In the genomic region with DNA sequence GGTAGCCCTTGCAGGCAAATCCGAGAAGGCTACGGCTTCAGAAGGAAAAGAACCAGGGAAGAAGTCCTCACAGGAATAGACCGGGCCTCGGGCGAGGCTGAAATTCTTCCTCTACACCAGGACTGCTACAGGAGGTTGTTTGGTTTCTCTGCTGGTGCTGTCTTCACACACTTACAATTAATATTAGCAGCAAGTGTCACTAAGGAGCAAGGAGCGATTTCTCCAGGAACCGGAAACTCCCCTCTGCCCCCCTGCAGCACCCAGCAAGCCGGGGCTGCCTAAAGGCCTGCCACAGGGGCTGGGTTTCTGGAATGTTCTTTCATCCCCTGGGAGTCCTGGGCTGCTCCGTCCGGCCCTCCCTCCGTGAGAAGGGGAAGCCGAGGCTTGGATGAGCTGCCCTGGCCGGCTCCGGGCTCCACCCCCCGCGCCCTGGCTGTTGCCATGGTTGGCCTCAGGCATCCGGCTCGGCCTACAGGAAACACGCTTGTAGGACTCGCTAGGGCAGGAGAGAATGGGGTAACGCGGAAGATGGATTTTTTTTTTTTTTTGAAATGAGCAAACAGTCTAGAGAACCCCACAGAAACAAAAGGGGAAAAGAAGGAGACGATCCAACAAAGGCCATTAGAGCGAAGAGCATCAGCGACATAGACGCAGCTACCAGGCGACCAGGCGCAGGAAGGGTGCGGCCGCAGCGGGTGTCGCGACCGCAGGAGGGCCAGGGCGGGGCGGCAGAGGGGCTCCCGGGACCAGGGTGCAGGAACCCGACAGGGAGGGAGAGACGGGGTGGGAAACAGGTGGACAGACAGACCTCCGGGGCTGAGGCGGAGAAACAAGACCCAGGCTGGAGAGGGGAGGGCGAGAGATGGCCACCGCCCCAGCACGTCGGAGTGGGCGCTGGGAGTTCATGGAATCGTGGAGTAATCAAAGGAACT, we compare ENCODE assay signal across 9 cellular contexts. TPM values are rescaled to one million over a fixed set of nuclear protein-coding genes. Genes with fewer than 3 reads are reported as not detected.
A peak's percentile ranks its signal among the peaks of the same experiment; 100 is the strongest.
DNase-seq lines count a peak whose midpoint lies in the region; ATAC-seq and TF ChIP-seq lines count a peak whose summit lies in the region.
"Had no signal": no experiment of that assay in that cellular context is flagged by ENCODE, and none has a peak within 500 bp of the region (broad histone marks: within the 10 kb centered on the region; RNA-seq: fewer than 3 reads in every experiment).

No MANE protein-coding gene starts in this region.

- peak overlapping the region; percentile 82 for H2BK12ac ChIP-seq in neuronal stem cell (ENCODE audit: low read length)

- peak overlapping the region; percentile 83 for H2BK5ac ChIP-seq in neuronal stem cell (ENCODE audit: low read length)

- H4K91ac ChIP-seq in neuronal stem cell (ENCODE audit: low read depth, low read length, poor library complexity) = no peak overlapping the region

- peak overlapping the region; percentile 91 for H3K18ac ChIP-seq in neuronal stem cell (ENCODE audit: low read length)

- DNase-seq in activated CD4-positive, CD25-positive, alpha-beta regulatory T cell (lab: John Stamatoyannopoulos, UW) = no peak
- DNase-seq in fibroblast of mammary gland (ENCODE audit: low read depth) (peak; percentile 16), neuronal stem cell (ENCODE audit: low spot score) (no peak), midbrain (lab: John Stamatoyannopoulos, UW) (no peak), NCI-H2081 (lab: John Stamatoyannopoulos, UW) (no peak)

- peaks cover 0 to 29% of the 10 kb centered on the region in 2 donors for H3K36me3 ChIP-seq in neuronal stem cell (replicated peaks in 1 of 2; ENCODE audit: control insufficient read depth in 2 of 2, insufficient read depth in 2 of 2, low read length in 2 of 2)

- peak overlapping the region; percentile 43 for H3K4me2 ChIP-seq in neuronal stem cell (ENCODE audit: insufficient read depth, low read length, poor library complexity, severe bottlenecking)
- H3K4me2 ChIP-seq: A549 had no signal

- no peak overlapping the region for H3K14ac ChIP-seq in neuronal stem cell (ENCODE audit: low read length)

- H3K23ac ChIP-seq in neuronal stem cell (ENCODE audit: low read depth, low read length, poor library complexity) = peak overlapping the region; percentile 48

- peaks cover 0 to 28% (median 0%) of the 10 kb centered on the region in 3 experiments for H3K27me3 ChIP-seq in neuronal stem cell (ENCODE audit: control insufficient read depth in 3 of 3, insufficient read depth in 3 of 3, low read depth in 1 of 3, low read length in 3 of 3)

- peak overlapping the region; percentile 28 for H3K27ac ChIP-seq in neuronal stem cell (replicated peaks; ENCODE audit: low read length)
- H3K27ac ChIP-seq: A549 had no signal

- H4K8ac ChIP-seq in neuronal stem cell (ENCODE audit: low read depth, low read length) = peak overlapping the region; percentile 84

- ATAC-seq in activated CD4-positive, CD25-positive, alpha-beta regulatory T cell treated with anti-CD3 and anti-CD28 coated beads, Interleukin-2, amount 50 U/mL, for 24 hours = peak; percentile 69 to 73
- peak; percentile 90 for ATAC-seq in HG02642 (IDR thresholded peaks at IDR 0.05; ENCODE audit: poor library complexity, unreplicated experiment)
- peak; percentile 60 for ATAC-seq in SK-N-SH treated with all-trans-retinoic acid at 6 μM for 48 hours
- ATAC-seq: A549 had no signal

- no peak overlapping the region for H2AK5ac ChIP-seq in neuronal stem cell (ENCODE audit: low read depth, low read length)

- no peak overlapping the region for H2BK15ac ChIP-seq in neuronal stem cell (ENCODE audit: low read length)

- peak overlapping the region; percentile 68 for H3K4ac ChIP-seq in neuronal stem cell (ENCODE audit: low read length)

- WGBS in neuronal stem cell (ENCODE audit: extremely low coverage in 2 of 2, insufficient read length in 2 of 2, insufficient replicate concordance in 1 of 2), 2 donors = no CpG with 5 or more reads among the region's 47 CpGs

- no peaks in the 10 kb centered on the region for H3K9me3 ChIP-seq in neuronal stem cell (replicated peaks in 1 of 2; ENCODE audit: control insufficient read depth in 2 of 2, insufficient read depth in 1 of 2, low read depth in 1 of 2, low read length in 2 of 2)
- H3K9me3 ChIP-seq: A549 had no signal

- peak overlapping the region; percentile 78 for H2AFZ ChIP-seq in neuronal stem cell (ENCODE audit: low read length)

- H3K4me3 ChIP-seq in fibroblast of mammary gland (ENCODE audit: control insufficient read depth, low read depth, low read length) = peak overlapping the region; percentile 22
- H3K4me3 ChIP-seq in neuronal stem cell (ENCODE audit: low read length in 2 of 2) = peak overlapping the region in 1 of 2 donors; percentile 62
- H3K4me3 ChIP-seq: A549 had no signal

- no peak for TF ChIP-seq CTCF in fibroblast of mammary gland (conservative IDR thresholded peaks at IDR 0.05; ENCODE audit: control insufficient read depth, insufficient read depth, low read depth, low read length)

- H2BK120ac ChIP-seq in neuronal stem cell (ENCODE audit: low read depth, low read length) = peak overlapping the region; percentile 88

- peaks cover 17 to 41% of the 10 kb centered on the region in 2 donors for H3K4me1 ChIP-seq in neuronal stem cell (ENCODE audit: control insufficient read depth in 2 of 2, insufficient read depth in 1 of 2, low read depth in 1 of 2, low read length in 2 of 2)
- H3K4me1 ChIP-seq: A549 had no signal

- no peak overlapping the region for H3K9ac ChIP-seq in neuronal stem cell (ENCODE audit: low read depth, low read length, poor library complexity)

- H3K79me1 ChIP-seq in neuronal stem cell (ENCODE audit: low read depth, low read length) = no peaks in the 10 kb centered on the region

TF ChIP-seq in SK-N-SH treated with all-trans-retinoic acid at 6 μM for 48 hours, 23 proteins besides CTCF, POLR2A, EP300 and RAD21 (continues in another document):
- TF ChIP-seq CREB5 (CRISPR knock-in tag; IDR thresholded peaks at IDR 0.05; ENCODE audit: low read depth) (no peak), ZNF565 (CRISPR knock-in tag; conservative IDR thresholded peaks at IDR 0.05; ENCODE audit: low read depth) (no peak), PPARA (CRISPR knock-in tag; IDR thresholded peaks at IDR 0.05; ENCODE audit: borderline replicate concordance) (no peak), TSHZ2 (CRISPR knock-in tag; IDR thresholded peaks at IDR 0.05) (no peak), TOX (CRISPR knock-in tag; IDR thresholded peaks at IDR 0.05; ENCODE audit: borderline replicate concordance) (no peak), ARNTL (CRISPR knock-in tag; IDR thresholded peaks at IDR 0.05; ENCODE audit: borderline replicate concordance, low read depth) (no peak), ESRRG (CRISPR knock-in tag; IDR thresholded peaks at IDR 0.05) (no peak), GLIS3 (CRISPR knock-in tag; IDR thresholded peaks at IDR 0.05) (no peak), BACH2 (CRISPR knock-in tag; IDR thresholded peaks at IDR 0.05; ENCODE audit: borderline replicate concordance) (no peak), RARB (CRISPR knock-in tag; IDR thresholded peaks at IDR 0.05) (no peak)
- TF ChIP-seq, protein P1, sequence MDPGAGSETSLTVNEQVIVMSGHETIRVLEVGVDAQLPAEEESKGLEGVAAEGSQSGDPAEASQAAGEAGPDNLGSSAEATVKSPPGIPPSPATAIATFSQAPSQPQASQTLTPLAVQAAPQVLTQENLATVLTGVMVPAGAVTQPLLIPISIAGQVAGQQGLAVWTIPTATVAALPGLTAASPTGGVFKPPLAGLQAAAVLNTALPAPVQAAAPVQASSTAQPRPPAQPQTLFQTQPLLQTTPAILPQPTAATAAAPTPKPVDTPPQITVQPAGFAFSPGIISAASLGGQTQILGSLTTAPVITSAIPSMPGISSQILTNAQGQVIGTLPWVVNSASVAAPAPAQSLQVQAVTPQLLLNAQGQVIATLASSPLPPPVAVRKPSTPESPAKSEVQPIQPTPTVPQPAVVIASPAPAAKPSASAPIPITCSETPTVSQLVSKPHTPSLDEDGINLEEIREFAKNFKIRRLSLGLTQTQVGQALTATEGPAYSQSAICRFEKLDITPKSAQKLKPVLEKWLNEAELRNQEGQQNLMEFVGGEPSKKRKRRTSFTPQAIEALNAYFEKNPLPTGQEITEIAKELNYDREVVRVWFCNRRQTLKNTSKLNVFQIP (CRISPR knock-in tag; IDR thresholded peaks at IDR 0.05; ENCODE audit: borderline replicate concordance, low read depth) = no peak

RNA-seq across cellular contexts. Expression of gene EN2, which starts 33.0 kb away (rescaled TPM):
- not detected for polyA plus RNA-seq in neuronal stem cell (2013, experiment 1 of 2)
- polyA plus RNA-seq in neuronal stem cell (2013, experiment 2 of 2) = not detected

RNA-seq across cellular contexts. Expression of gene CNPY1, which starts 55.4 kb away (rescaled TPM):
- polyA plus RNA-seq in neuronal stem cell (2013, experiment 1 of 2) = not detected
- polyA plus RNA-seq in neuronal stem cell (2013, experiment 2 of 2) = not detected
- polyA plus RNA-seq: A549 had no signal
